8 cellular contexts compared by ENCODE assay signal in genomic region chr15:64865998-64866520, GRCh38. TPM values are rescaled to one million over a fixed set of nuclear protein-coding genes. Genes with fewer than 3 reads are reported as not detected.
DNase-seq lines count a peak whose midpoint lies in the region; ATAC-seq and TF ChIP-seq lines count a peak whose summit lies in the region.

No MANE protein-coding gene starts in this region.

- no peak for TF ChIP-seq CTCF in right atrium auricular region (IDR thresholded peaks at IDR 0.05)

- intact Hi-C loops in left cardiac atrium (cut with DNase I), result no loop called here

- H3K27me3 Mint-ChIP-seq in effector memory CD8-positive, alpha-beta T cell, result no peaks in the 10 kb centered on the region
- no peaks in the 10 kb centered on the region for H3K27me3 Mint-ChIP-seq in activated T-cell treated with anti-CD3 and anti-CD28 coated beads, Interleukin-2, amount 50 U/mL, for 72 hours (ENCODE audit: low read depth)
- no peaks in the 10 kb centered on the region for H3K27me3 Mint-ChIP-seq in activated CD4-positive, alpha-beta memory T cell treated with anti-CD3 and anti-CD28 coated beads, Interleukin-2, amount 10 ng/mL, durations not matched to agents 7 days and 5 days

- H3K9me3 Mint-ChIP-seq in effector memory CD8-positive, alpha-beta T cell, result no peaks in the 10 kb centered on the region
- H3K9me3 Mint-ChIP-seq in activated T-cell treated with anti-CD3 and anti-CD28 coated beads, Interleukin-2, amount 50 U/mL, for 72 hours, result no peaks in the 10 kb centered on the region
- H3K9me3 Mint-ChIP-seq in activated CD4-positive, alpha-beta memory T cell treated with anti-CD3 and anti-CD28 coated beads, Interleukin-2, amount 10 ng/mL, durations not matched to agents 7 days and 5 days, result no peaks in the 10 kb centered on the region

- DNase-seq in left cardiac atrium (no peak), right atrium auricular region (ENCODE audit: low spot score) (no peak), medulla oblongata (ENCODE audit: extremely low spot score) (peak; percentile 83), T-helper 9 cell (no peak), NCI-H1930 (lab: John Stamatoyannopoulos, UW) (no peak)
- DNase-seq in effector memory CD8-positive, alpha-beta T cell, result no peak
- DNase-seq in activated T-cell treated with anti-CD3 and anti-CD28 coated beads, Interleukin-2, amount 50 U/mL, for 72 hours, result no peak
- no peak for DNase-seq in activated CD4-positive, alpha-beta memory T cell treated with anti-CD3 and anti-CD28 coated beads, Interleukin-2, amount 10 ng/mL, durations not matched to agents 7 days and 5 days

- CTCF ChIA-PET in activated CD4-positive, alpha-beta memory T cell treated with anti-CD3 and anti-CD28 coated beads, Interleukin-2, amount 10 ng/mL, durations not matched to agents 7 days and 5 days (lab: Charles Lee), result no interaction called here

- no peak overlapping the region for H3K27ac ChIP-seq in right atrium auricular region

- peaks cover 0 to 7% of the 10 kb centered on the region in 2 donors for H3K4me1 ChIP-seq in right atrium auricular region

- H3K4me3 ChIP-seq in right atrium auricular region, result no peak overlapping the region

- H3K4me3 Mint-ChIP-seq in effector memory CD8-positive, alpha-beta T cell, result no peak overlapping the region
- no peak overlapping the region for H3K4me3 Mint-ChIP-seq in activated T-cell treated with anti-CD3 and anti-CD28 coated beads, Interleukin-2, amount 50 U/mL, for 72 hours
- no peak overlapping the region for H3K4me3 Mint-ChIP-seq in activated CD4-positive, alpha-beta memory T cell treated with anti-CD3 and anti-CD28 coated beads, Interleukin-2, amount 10 ng/mL, durations not matched to agents 7 days and 5 days

- peak; percentile 9 to 28 for ATAC-seq in left cardiac atrium
- no peak for ATAC-seq in effector memory CD8-positive, alpha-beta T cell (replicated peaks)
- no peak for ATAC-seq in activated T-cell treated with anti-CD3 and anti-CD28 coated beads, Interleukin-2, amount 50 U/mL, for 72 hours (replicated peaks in 1 of 2)

- peaks cover 44% of the 10 kb centered on the region for H3K36me3 Mint-ChIP-seq in effector memory CD8-positive, alpha-beta T cell (ENCODE audit: insufficient read depth)
- peaks cover 0 to 5% of the 10 kb centered on the region in 2 donors for H3K36me3 Mint-ChIP-seq in activated T-cell treated with anti-CD3 and anti-CD28 coated beads, Interleukin-2, amount 50 U/mL, for 72 hours (ENCODE audit: insufficient read depth in 2 of 2)
- H3K36me3 Mint-ChIP-seq in activated CD4-positive, alpha-beta memory T cell treated with anti-CD3 and anti-CD28 coated beads, Interleukin-2, amount 10 ng/mL, durations not matched to agents 7 days and 5 days (ENCODE audit: low read depth), result peaks cover 63% of the 10 kb centered on the region

- H3K27me3 ChIP-seq in right atrium auricular region, result no peaks in the 10 kb centered on the region

- POLR2A ChIA-PET in activated CD4-positive, alpha-beta memory T cell treated with anti-CD3 and anti-CD28 coated beads, Interleukin-2, amount 10 ng/mL, durations not matched to agents 7 days and 5 days (lab: Charles Lee), result interaction anchor here (2.4 kb wide), 1 partner anchor 28 kb away, joined by 7 read pairs; no protein-coding TSS in a partner anchor

- peak overlapping the region; percentile 71 to 75 for H3K27ac Mint-ChIP-seq in effector memory CD8-positive, alpha-beta T cell
- H3K27ac Mint-ChIP-seq in activated T-cell treated with anti-CD3 and anti-CD28 coated beads, Interleukin-2, amount 50 U/mL, for 72 hours, result no peak overlapping the region
- no peak overlapping the region for H3K27ac Mint-ChIP-seq in activated CD4-positive, alpha-beta memory T cell treated with anti-CD3 and anti-CD28 coated beads, Interleukin-2, amount 10 ng/mL, durations not matched to agents 7 days and 5 days

- H3K9me3 ChIP-seq in right atrium auricular region, result no peaks in the 10 kb centered on the region

- peaks cover 25 to 35% of the 10 kb centered on the region in 2 donors for H3K4me1 Mint-ChIP-seq in effector memory CD8-positive, alpha-beta T cell (ENCODE audit: low read depth in 2 of 2)
- H3K4me1 Mint-ChIP-seq in activated T-cell treated with anti-CD3 and anti-CD28 coated beads, Interleukin-2, amount 50 U/mL, for 72 hours (ENCODE audit: low read depth), result peaks cover 22% of the 10 kb centered on the region
- peaks cover 11% of the 10 kb centered on the region for H3K4me1 Mint-ChIP-seq in activated CD4-positive, alpha-beta memory T cell treated with anti-CD3 and anti-CD28 coated beads, Interleukin-2, amount 10 ng/mL, durations not matched to agents 7 days and 5 days

- H3K36me3 ChIP-seq in right atrium auricular region, result peaks cover 37% of the 10 kb centered on the region

RNA-seq across cellular contexts. Expression of gene PLEKHO2, which starts 24.3 kb away (rescaled TPM):
- 10 to 100 TPM; 21.3 to 27.0 TPM for total RNA-seq in left cardiac atrium
- total RNA-seq in right atrium auricular region, result 10 to 100 TPM in 1 of 2 donors, 1 to 10 TPM in 1; 6.3 to 19.4 TPM
- total RNA-seq in activated T-cell treated with anti-CD3 and anti-CD28 coated beads, Interleukin-2, amount 50 U/mL, for 72 hours, result 10 to 100 TPM; 14.3 to 15.3 TPM
- 10 to 100 TPM; 32.9 to 33.1 TPM for total RNA-seq in activated CD4-positive, alpha-beta memory T cell treated with anti-CD3 and anti-CD28 coated beads, Interleukin-2, amount 10 ng/mL, durations not matched to agents 7 days and 5 days

RNA-seq across cellular contexts. Expression of gene PIF1, which starts 40.6 kb away (rescaled TPM):
- total RNA-seq in left cardiac atrium, result under 1 TPM; 0.47 to 0.94 TPM
- total RNA-seq in right atrium auricular region, result under 1 TPM; 0.28 to 0.56 TPM
- total RNA-seq in activated T-cell treated with anti-CD3 and anti-CD28 coated beads, Interleukin-2, amount 50 U/mL, for 72 hours, result 10 to 100 TPM; 33.3 to 39.7 TPM
- total RNA-seq in activated CD4-positive, alpha-beta memory T cell treated with anti-CD3 and anti-CD28 coated beads, Interleukin-2, amount 10 ng/mL, durations not matched to agents 7 days and 5 days, result 10 to 100 TPM; 46.1 to 49.1 TPM

RNA-seq across cellular contexts. Expression of gene ANKDD1A, which starts 45.6 kb away (rescaled TPM):
- 1 to 10 TPM; 3.9 to 5.0 TPM for total RNA-seq in left cardiac atrium
- 1 to 10 TPM in 1 of 2 donors, under 1 TPM in 1; 0.96 to 2.2 TPM for total RNA-seq in right atrium auricular region
- total RNA-seq in activated T-cell treated with anti-CD3 and anti-CD28 coated beads, Interleukin-2, amount 50 U/mL, for 72 hours, result 1 to 10 TPM; 7.2 to 8.4 TPM
- 10 to 100 TPM; 14.2 to 15.1 TPM for total RNA-seq in activated CD4-positive, alpha-beta memory T cell treated with anti-CD3 and anti-CD28 coated beads, Interleukin-2, amount 10 ng/mL, durations not matched to agents 7 days and 5 days

Comparison
In these comparisons a context has a peak if more than half of its experiments do, and no peak if none do; other contexts are left out.
1. ATAC-seq: peak in left cardiac atrium (2 of 2); none in effector memory CD8-positive, alpha-beta T cell (single experiment) and activated T-cell treated with anti-CD3 and anti-CD28 coated beads, Interleukin-2, amount 50 U/mL, for 72 hours (0 of 2).
2. H3K27ac Mint-ChIP-seq: peak in effector memory CD8-positive, alpha-beta T cell (2 of 2); none in activated T-cell treated with anti-CD3 and anti-CD28 coated beads, Interleukin-2, amount 50 U/mL, for 72 hours (single experiment) and activated CD4-positive, alpha-beta memory T cell treated with anti-CD3 and anti-CD28 coated beads, Interleukin-2, amount 10 ng/mL, durations not matched to agents 7 days and 5 days (single experiment).
3. RNA of gene PIF1, which starts 40.6 kb away (total RNA-seq): 46.1 to 49.1 TPM in activated CD4-positive, alpha-beta memory T cell treated with anti-CD3 and anti-CD28 coated beads, Interleukin-2, amount 10 ng/mL, durations not matched to agents 7 days and 5 days and 33.3 to 39.7 TPM in activated T-cell treated with anti-CD3 and anti-CD28 coated beads, Interleukin-2, amount 50 U/mL, for 72 hours; 0.47 to 0.94 TPM in left cardiac atrium and 0.28 to 0.56 TPM in right atrium auricular region; every median in the first group is over 10 times any median in the second.